ENCODE assay signal across 13 cellular contexts in the genomic region with DNA sequence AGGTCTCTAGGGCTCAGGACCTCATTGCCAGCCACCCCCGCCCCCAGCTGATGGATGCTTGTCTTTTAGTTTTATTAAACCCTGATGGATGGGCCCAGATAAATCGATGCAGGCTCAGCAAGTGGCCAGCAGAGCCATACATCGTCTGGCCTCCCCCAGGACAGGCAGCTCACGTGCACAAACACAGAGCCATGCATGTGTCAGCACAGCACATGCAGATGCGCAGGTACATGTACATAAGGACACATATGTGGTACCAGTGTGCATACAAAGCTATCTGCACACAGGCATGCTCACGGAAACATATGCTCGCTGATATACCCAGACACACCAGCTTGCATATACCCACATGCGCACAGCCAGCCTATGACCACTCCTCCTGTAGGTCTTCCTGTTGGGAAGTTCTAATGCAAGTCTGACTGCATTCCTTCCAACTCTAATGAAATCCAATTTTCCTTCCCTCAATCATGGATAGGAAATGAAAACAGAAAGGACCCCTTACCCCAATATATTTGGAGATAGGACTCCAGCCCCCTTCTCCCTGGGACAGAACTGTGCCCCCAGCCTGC. TPM values are rescaled to one million over a fixed set of nuclear protein-coding genes. Genes with fewer than 3 reads are reported as not detected.
A peak's percentile ranks its signal among the peaks of the same experiment; 100 is the strongest.
DNase-seq lines count a peak whose midpoint lies in the region; ATAC-seq and TF ChIP-seq lines count a peak whose summit lies in the region.
"Had no signal": no experiment of that assay in that cellular context is flagged by ENCODE, and none has a peak within 500 bp of the region (broad histone marks: within the 10 kb centered on the region; RNA-seq: fewer than 3 reads in every experiment).

No MANE protein-coding gene starts in this region.

- H3K79me2 ChIP-seq in ACC112 (ENCODE audit: control insufficient read depth, insufficient read depth, low read length, unreplicated experiment), result peaks cover 39% of the 10 kb centered on the region

- H3K9me3 ChIP-seq in SJSA1 (replicated peaks), result no peaks in the 10 kb centered on the region
- no peaks in the 10 kb centered on the region for H3K9me3 ChIP-seq in esophagus squamous epithelium
- H3K9me3 ChIP-seq in ovary, result no peaks in the 10 kb centered on the region

- TF ChIP-seq CTCF in esophagus squamous epithelium (IDR thresholded peaks at IDR 0.05), result no peak
- TF ChIP-seq CTCF in ovary (IDR thresholded peaks at IDR 0.05), result no peak

- ATAC-seq in GM21786 (IDR thresholded peaks at IDR 0.05; ENCODE audit: unreplicated experiment), result no peak
- ATAC-seq: activated CD8-positive, alpha-beta T cell treated with anti-CD3 and anti-CD28 coated beads, Interleukin-2, amount 10 ng/mL, durations not matched to agents 7 days and 5 days had no signal

- intact Hi-C loops in esophagus squamous epithelium (cut with DNase I) (no loop called here), ovary (cut with DNase I) (loop anchor here in 1 of 4 donors (5.0 kb wide), 1 partner anchor 41 kb away; no protein-coding TSS in a partner anchor), head of caudate nucleus (cut with DNase I) (no loop called here)

- TF ChIP-seq POLR2A in esophagus squamous epithelium (IDR thresholded peaks at IDR 0.05) (no peak), ovary (IDR thresholded peaks at IDR 0.05) (no peak)

- H3K36me3 ChIP-seq in ACC112 (ENCODE audit: insufficient read depth, low read length) (no peaks in the 10 kb centered on the region), SJSA1 (peaks cover 50% of the 10 kb centered on the region), esophagus squamous epithelium (peaks cover 0 to 11% (median 0%) of the 10 kb centered on the region in 3 donors), ovary (no peaks in the 10 kb centered on the region)

- DNase-seq in SJSA1 (ENCODE audit: low read depth in 1 of 2, low spot score in 2 of 2), result peak in 1 of 2 experiments; percentile 27
- DNase-seq in esophagus squamous epithelium (lab: John Stamatoyannopoulos, UW), result no peak
- no peak for DNase-seq in ovary
- DNase-seq in NCI-H2196 (lab: John Stamatoyannopoulos, UW; ENCODE audit: unreplicated experiment), result no peak
- DNase-seq in effector CD8-positive, alpha-beta T cell (lab: John Stamatoyannopoulos, UW), result no peak
- DNase-seq in head of caudate nucleus, result no peak
- DNase-seq: activated CD8-positive, alpha-beta T cell treated with anti-CD3 and anti-CD28 coated beads, Interleukin-2, amount 10 ng/mL, durations not matched to agents 7 days and 5 days; activated naive CD8-positive, alpha-beta T cell treated with anti-CD3 and anti-CD28 coated beads, Interleukin-2, amount 10 ng/mL, durations not matched to agents 7 days and 5 days; MV-4-11; NCI-H510A had no signal

- H2AFZ ChIP-seq in ACC112 (ENCODE audit: low read length, unreplicated experiment), result no peak overlapping the region

- H3K4me3 ChIP-seq in ACC112 (ENCODE audit: low read depth, low read length), result peak overlapping the region; percentile 80
- peak overlapping the region; percentile 55 for H3K4me3 ChIP-seq in SJSA1
- H3K4me3 ChIP-seq in esophagus squamous epithelium, result peak overlapping the region in 3 of 4 donors; percentile 44 to 60 (median 48)
- peak overlapping the region; percentile 44 for H3K4me3 ChIP-seq in ovary

- 44 to 77% methylated on average over 4 to 8 of the region's 8 CpGs for WGBS in esophagus squamous epithelium, 2 donors
- WGBS in ovary, 3 donors, result 24 to 35% (median 25%) methylated on average over 8 of the region's 8 CpGs

- no peak for TF ChIP-seq EP300 in ovary (IDR thresholded peaks at IDR 0.05)

- H3K27ac ChIP-seq in ACC112 (ENCODE audit: low read depth, low read length) (peak overlapping the region; percentile 89), SJSA1 (peak overlapping the region; percentile 90), esophagus squamous epithelium (peak overlapping the region in 3 of 4 donors; percentile 83 to 92 (median 88)), ovary (peak overlapping the region; percentile 89)

- H3K27me3 ChIP-seq in ACC112 (ENCODE audit: insufficient read depth, low read length), result no peaks in the 10 kb centered on the region
- no peaks in the 10 kb centered on the region for H3K27me3 ChIP-seq in SJSA1 (replicated peaks)
- peaks cover 0 to 32% (median 0%) of the 10 kb centered on the region in 4 donors for H3K27me3 ChIP-seq in esophagus squamous epithelium
- H3K27me3 ChIP-seq in ovary, result no peaks in the 10 kb centered on the region

- peaks cover 66% of the 10 kb centered on the region for H3K4me1 ChIP-seq in ACC112 (ENCODE audit: control insufficient read depth, insufficient read depth, low read length, unreplicated experiment)
- peaks cover 90% of the 10 kb centered on the region for H3K4me1 ChIP-seq in SJSA1 (replicated peaks)
- peaks cover 49 to 83% (median 67%) of the 10 kb centered on the region in 3 donors for H3K4me1 ChIP-seq in esophagus squamous epithelium
- H3K4me1 ChIP-seq in ovary (ENCODE audit: insufficient read depth), result peaks cover 38% of the 10 kb centered on the region

RNA-seq across cellular contexts. Expression of a gene that starts 0.9 kb away (rescaled TPM):
- total RNA-seq in SJSA1 (2014; rRNA removed; shearing (Covaris generic)), result 365 and 404 TPM in 2 replicates
- 10 to 100 TPM in 2 of 4 donors, 1 to 10 TPM in 2; 8.8 to 35.5 (median 16.4) TPM for total RNA-seq in esophagus squamous epithelium
- total RNA-seq in ovary, result 100 to 1,000 TPM in 5 of 7 donors, 10 to 100 TPM in 2; 64.4 to 237 (median 157) TPM
- 100 to 1,000 TPM in 1 of 2 donors, 10 to 100 TPM in 1; 19.8 to 194 TPM for polyA plus RNA-seq in ovary
- total RNA-seq: activated CD8-positive, alpha-beta T cell treated with anti-CD3 and anti-CD28 coated beads, Interleukin-2, amount 10 ng/mL, durations not matched to agents 7 days and 5 days; B cell had no signal

RNA-seq across cellular contexts. Expression of a gene that starts 58.2 kb away (rescaled TPM):
- total RNA-seq in SJSA1 (2014; rRNA removed; shearing (Covaris generic)), result 68.6 and 76.2 TPM in 2 replicates
- total RNA-seq in esophagus squamous epithelium (10 to 100 TPM; 59.1 to 69.8 (median 63.6) TPM), ovary (10 to 100 TPM; 31.7 to 65.2 (median 59.9) TPM)
- 10 to 100 TPM; 54.3 to 58.2 TPM for polyA plus RNA-seq in ovary
